ENCODE assay signal across 8 cellular contexts in genomic region chr1:47709302-47710074, GRCh38.
A peak's percentile ranks its signal among the peaks of the same experiment; 100 is the strongest.
DNase-seq lines count a peak whose midpoint lies in the region; ATAC-seq and TF ChIP-seq lines count a peak whose summit lies in the region.

No MANE protein-coding gene starts in this region.

- H3F3A ChIP-seq in DOHH2 (ENCODE audit: control insufficient read depth, insufficient read depth): no peaks in the 10 kb centered on the region

- H3K4me3 Mint-ChIP-seq in stimulated activated memory B cell treated with anti-CD40 and anti-IgM and Interleukin-4, amounts not matched to agents 10 μg/mL and 1 μg/mL and 100 μg/mL, for 72 hours: peak overlapping the region; percentile 59

- H3K27me3 Mint-ChIP-seq in stimulated activated memory B cell treated with anti-CD40 and anti-IgM and Interleukin-4, amounts not matched to agents 10 μg/mL and 1 μg/mL and 100 μg/mL, for 72 hours: peaks cover 75% of the 10 kb centered on the region

- TF ChIP-seq CTCF in DOHH2 (IDR thresholded peaks at IDR 0.05; ENCODE audit: low read depth, low read length, poor library complexity, severe bottlenecking): peak; percentile 16

- H3K27me3 ChIP-seq in DOHH2 (ENCODE audit: control insufficient read depth, low read length): peaks cover 64% of the 10 kb centered on the region

- H3K9me3 Mint-ChIP-seq in stimulated activated memory B cell treated with anti-CD40 and anti-IgM and Interleukin-4, amounts not matched to agents 10 μg/mL and 1 μg/mL and 100 μg/mL, for 72 hours: no peaks in the 10 kb centered on the region

- no peaks in the 10 kb centered on the region for H3K9me2 ChIP-seq in DOHH2 (replicated peaks; ENCODE audit: control insufficient read depth, low read length)

- H3K9me3 ChIP-seq in DOHH2 (ENCODE audit: control insufficient read depth, insufficient read depth, low read length) (no peaks in the 10 kb centered on the region), iPS-18c (ENCODE audit: control insufficient read depth, insufficient read depth, low read length) (peaks cover 2% of the 10 kb centered on the region)

- no peaks in the 10 kb centered on the region for H3K36me3 Mint-ChIP-seq in stimulated activated memory B cell treated with anti-CD40 and anti-IgM and Interleukin-4, amounts not matched to agents 10 μg/mL and 1 μg/mL and 100 μg/mL, for 72 hours

- H3K4me1 Mint-ChIP-seq in stimulated activated memory B cell treated with anti-CD40 and anti-IgM and Interleukin-4, amounts not matched to agents 10 μg/mL and 1 μg/mL and 100 μg/mL, for 72 hours: peaks cover 31% of the 10 kb centered on the region

- H3K79me2 ChIP-seq in DOHH2 (ENCODE audit: control insufficient read depth, low read length): no peaks in the 10 kb centered on the region

- H3K36me3 ChIP-seq in DOHH2 (ENCODE audit: control insufficient read depth, low read length): no peaks in the 10 kb centered on the region

- no peak for ATAC-seq in stimulated activated memory B cell treated with anti-CD40 and anti-IgM and Interleukin-4, amounts not matched to agents 10 μg/mL and 1 μg/mL and 100 μg/mL, for 72 hours
- no peak for ATAC-seq in GM18873 (IDR thresholded peaks at IDR 0.05; ENCODE audit: low FRiP score, unreplicated experiment)
- ATAC-seq in GM18520 (IDR thresholded peaks at IDR 0.05; ENCODE audit: unreplicated experiment): no peak

- H4K20me1 ChIP-seq in DOHH2 (ENCODE audit: control insufficient read depth, insufficient read depth, low read depth, low read length): no peaks in the 10 kb centered on the region

- no peak overlapping the region for H3K4me3 ChIP-seq in DOHH2 (ENCODE audit: low read length)
- H3K4me3 ChIP-seq in iPS-18c (ENCODE audit: insufficient read depth, low read depth, low read length): peak overlapping the region; percentile 58

- no peak overlapping the region for H3K27ac Mint-ChIP-seq in stimulated activated memory B cell treated with anti-CD40 and anti-IgM and Interleukin-4, amounts not matched to agents 10 μg/mL and 1 μg/mL and 100 μg/mL, for 72 hours

- H3K4me1 ChIP-seq in DOHH2 (ENCODE audit: control insufficient read depth, low read length): no peaks in the 10 kb centered on the region

- peak; percentile 44 for DNase-seq in NCI-H1092 treated with DMSO at 0.1 percent for 48 hours (lab: John Stamatoyannopoulos, UW)
- DNase-seq in astrocyte of the hippocampus (ENCODE audit: low read depth, low spot score): peak; percentile 42
- no peak for DNase-seq in effector CD8-positive, alpha-beta T cell (lab: John Stamatoyannopoulos, UW)

- 0 out of 2 replicates have a peak overlapping the region, but pooled peaks have one; percentile 11 for H3K4me2 ChIP-seq in DOHH2 (ENCODE audit: low read length)

- H3K27ac ChIP-seq in DOHH2 (ENCODE audit: low read depth, low read length): no peak overlapping the region
